7 cellular contexts compared by ENCODE assay signal in the genomic region with DNA sequence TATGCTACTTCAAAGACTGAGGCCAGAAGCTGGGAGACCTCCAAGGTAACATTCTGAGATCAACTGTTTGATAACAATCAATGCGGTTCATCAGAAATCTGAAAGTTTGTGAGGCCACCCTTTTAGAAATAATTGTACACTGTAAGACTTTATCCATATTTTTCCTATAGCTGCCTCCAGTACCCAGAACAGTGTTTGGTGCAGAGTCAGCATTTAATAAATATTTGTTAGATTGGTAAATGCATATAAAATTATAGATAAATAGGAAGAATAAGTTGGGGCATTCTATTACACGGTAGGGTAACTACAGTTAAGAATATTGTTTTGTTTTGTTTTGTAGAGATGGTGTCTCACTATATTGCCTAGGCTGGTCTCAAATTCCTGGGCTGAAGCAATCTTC.
"Had no signal": no experiment of that assay in that cellular context is flagged by ENCODE, and none has a peak within 500 bp of the region (broad histone marks: within the 10 kb centered on the region; RNA-seq: fewer than 3 reads in every experiment).

No MANE protein-coding gene starts in this region.

- FAIRE-seq: G401.6, GM12878, GM12892, GM18507, GM19239 had no signal

- H3K4me3 ChIP-seq: GM12878 had no signal

- DNase-seq: GDM1, GF-D8 had no signal

- ATAC-seq: GM12878 had no signal
